ENCODE assay signal across 8 cellular contexts in genomic region chr9:106860731-106861584, GRCh38. TPM values are rescaled to one million over a fixed set of nuclear protein-coding genes. Genes with fewer than 3 reads are reported as not detected.
DNase-seq lines count a peak whose midpoint lies in the region; TF ChIP-seq lines count a peak whose summit lies in the region.

No MANE protein-coding gene starts in this region.

- no peak for TF ChIP-seq CTCF in ascending aorta (IDR thresholded peaks at IDR 0.05)
- no peak for TF ChIP-seq CTCF in smooth muscle cell (IDR thresholded peaks at IDR 0.05; ENCODE audit: borderline replicate concordance, insufficient read depth, poor library complexity, severe bottlenecking)
- TF ChIP-seq CTCF in GM10266 (IDR thresholded peaks at IDR 0.05; ENCODE audit: control insufficient read depth, insufficient read depth, low read depth, missing control alignments) = no peak

- H4K20me1 ChIP-seq in smooth muscle cell (ENCODE audit: low read depth) = no peaks in the 10 kb centered on the region

- under 1% methylated on average over 50 of the region's 50 CpGs for WGBS in smooth muscle cell (ENCODE audit: low lambda C conversion rate)

- H3K27ac Mint-ChIP-seq in activated T-cell treated with anti-CD3 and anti-CD28 coated beads, Interleukin-2, amount 50 U/mL, for 24 hours = no peak overlapping the region

- H3K4me2 ChIP-seq in smooth muscle cell = peak overlapping the region; percentile 93

- H3K27ac ChIP-seq in ascending aorta (peak overlapping the region; percentile 19 to 49), smooth muscle cell (ENCODE audit: low read depth) (peak overlapping the region; percentile 61)

- intact Hi-C loops in ascending aorta (cut with DNase I) = loop anchor here (5.0 kb wide), 1 partner anchor 421 kb away; the partner anchor contains the start of gene RAD23B

- H3K4me3 ChIP-seq in ascending aorta (peak overlapping the region; percentile 69 to 76), iPS-18c (ENCODE audit: insufficient read depth, low read depth, low read length) (peak overlapping the region; percentile 73), smooth muscle cell (peak overlapping the region; percentile 89)

- H3K4me3 Mint-ChIP-seq in activated T-cell treated with anti-CD3 and anti-CD28 coated beads, Interleukin-2, amount 50 U/mL, for 24 hours = peak overlapping the region; percentile 16

- H3K36me3 ChIP-seq in ascending aorta (no peaks in the 10 kb centered on the region), smooth muscle cell (ENCODE audit: low read depth) (no peaks in the 10 kb centered on the region)

- H3K9ac ChIP-seq in smooth muscle cell (ENCODE audit: low read depth) = peak overlapping the region; percentile 65

- H3F3A ChIP-seq in smooth muscle cell (ENCODE audit: low read depth) = no peaks in the 10 kb centered on the region

- H3K27me3 ChIP-seq in ascending aorta = no peaks in the 10 kb centered on the region
- no peaks in the 10 kb centered on the region for H3K27me3 ChIP-seq in smooth muscle cell (ENCODE audit: low read depth)

- peaks cover 30% of the 10 kb centered on the region for H3K4me1 Mint-ChIP-seq in activated T-cell treated with anti-CD3 and anti-CD28 coated beads, Interleukin-2, amount 50 U/mL, for 24 hours (ENCODE audit: low read depth)

- H3K27me3 Mint-ChIP-seq in activated T-cell treated with anti-CD3 and anti-CD28 coated beads, Interleukin-2, amount 50 U/mL, for 24 hours = peaks cover 77% of the 10 kb centered on the region

- H3K4me1 ChIP-seq in ascending aorta (no peaks in the 10 kb centered on the region), smooth muscle cell (ENCODE audit: low read depth) (peaks cover 19% of the 10 kb centered on the region)

- no peak for DNase-seq in activated T-cell treated with anti-CD3 and anti-CD28 coated beads, Interleukin-2, amount 50 U/mL, for 24 hours
- no peak for DNase-seq in activated T-cell treated with anti-CD3 and anti-CD28 coated beads for 4 hours
- no peak for DNase-seq in ascending aorta (ENCODE audit: low spot score in 2 of 2)
- no peak for DNase-seq in smooth muscle cell (lab: John Stamatoyannopoulos, UW; ENCODE audit: unreplicated experiment)
- DNase-seq in CD1c-positive myeloid dendritic cell (ENCODE audit: extremely low spot score) = no peak
- no peak for DNase-seq in RPMI8226
- no peak for DNase-seq in GM10266 (ENCODE audit: extremely low spot score)

- H3K9me3 Mint-ChIP-seq in activated T-cell treated with anti-CD3 and anti-CD28 coated beads, Interleukin-2, amount 50 U/mL, for 24 hours = peaks cover 2% of the 10 kb centered on the region

- peaks cover 38% of the 10 kb centered on the region for H3K79me2 ChIP-seq in smooth muscle cell (ENCODE audit: low read depth)

- H3K9me3 ChIP-seq in ascending aorta (no peaks in the 10 kb centered on the region), iPS-18c (ENCODE audit: control insufficient read depth, insufficient read depth, low read length) (no peaks in the 10 kb centered on the region), smooth muscle cell (replicated peaks; ENCODE audit: low read depth) (no peaks in the 10 kb centered on the region)

- H3K36me3 Mint-ChIP-seq in activated T-cell treated with anti-CD3 and anti-CD28 coated beads, Interleukin-2, amount 50 U/mL, for 24 hours (ENCODE audit: low read depth) = no peaks in the 10 kb centered on the region

- peak overlapping the region; percentile 96 for H2AFZ ChIP-seq in smooth muscle cell (ENCODE audit: low read depth)

RNA-seq across cellular contexts. Expression of gene ZNF462, which starts 2.0 kb away (rescaled TPM):
- total RNA-seq in ascending aorta (8.8 TPM), smooth muscle cell (29.9 and 32.2 TPM in 2 replicates)
- 9.1 and 9.3 TPM in 2 replicates for polyA plus RNA-seq in smooth muscle cell
